2 cellular contexts compared by ENCODE assay signal in the genomic region with DNA sequence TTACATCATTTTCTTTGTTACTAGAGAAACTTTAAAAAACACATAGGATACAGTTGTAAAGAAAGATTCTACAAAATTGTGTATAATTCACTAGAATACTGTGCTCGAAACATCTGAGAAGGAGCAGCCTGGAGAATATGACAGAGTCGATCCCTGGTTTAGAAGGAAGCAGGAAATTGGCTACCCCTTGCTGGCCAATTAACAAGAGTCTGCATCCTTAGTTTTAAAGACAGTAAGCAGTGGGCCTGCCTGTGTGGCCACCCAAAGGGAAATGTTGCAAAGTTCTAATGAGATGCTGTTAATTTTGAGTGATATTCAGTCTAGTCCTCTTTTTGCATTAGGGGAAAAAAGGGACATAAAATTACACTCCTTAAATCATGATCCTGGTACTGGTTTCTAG.
TF ChIP-seq lines count a peak whose summit lies in the region.

No MANE protein-coding gene starts in this region.

TF ChIP-seq in SK-N-SH, 30 proteins besides CTCF, POLR2A, EP300 and RAD21:
- no peak for TF ChIP-seq TAF1 (IDR thresholded peaks at IDR 0.05; ENCODE audit: borderline replicate concordance, low read depth, low read length)
- TF ChIP-seq NFIC (IDR thresholded peaks at IDR 0.05; ENCODE audit: borderline replicate concordance), result no peak
- TF ChIP-seq FOXJ3 (CRISPR knock-in tag; IDR thresholded peaks at IDR 0.05), result no peak
- TF ChIP-seq, protein P1, sequence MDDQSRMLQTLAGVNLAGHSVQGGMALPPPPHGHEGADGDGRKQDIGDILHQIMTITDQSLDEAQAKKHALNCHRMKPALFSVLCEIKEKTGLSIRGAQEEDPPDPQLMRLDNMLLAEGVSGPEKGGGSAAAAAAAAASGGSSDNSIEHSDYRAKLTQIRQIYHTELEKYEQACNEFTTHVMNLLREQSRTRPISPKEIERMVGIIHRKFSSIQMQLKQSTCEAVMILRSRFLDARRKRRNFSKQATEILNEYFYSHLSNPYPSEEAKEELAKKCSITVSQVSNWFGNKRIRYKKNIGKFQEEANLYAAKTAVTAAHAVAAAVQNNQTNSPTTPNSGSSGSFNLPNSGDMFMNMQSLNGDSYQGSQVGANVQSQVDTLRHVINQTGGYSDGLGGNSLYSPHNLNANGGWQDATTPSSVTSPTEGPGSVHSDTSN (IDR thresholded peaks at IDR 0.05), result no peak
- TF ChIP-seq MXI1 (IDR thresholded peaks at IDR 0.05; ENCODE audit: low read depth, low read length), result no peak
- TF ChIP-seq, protein P2, sequence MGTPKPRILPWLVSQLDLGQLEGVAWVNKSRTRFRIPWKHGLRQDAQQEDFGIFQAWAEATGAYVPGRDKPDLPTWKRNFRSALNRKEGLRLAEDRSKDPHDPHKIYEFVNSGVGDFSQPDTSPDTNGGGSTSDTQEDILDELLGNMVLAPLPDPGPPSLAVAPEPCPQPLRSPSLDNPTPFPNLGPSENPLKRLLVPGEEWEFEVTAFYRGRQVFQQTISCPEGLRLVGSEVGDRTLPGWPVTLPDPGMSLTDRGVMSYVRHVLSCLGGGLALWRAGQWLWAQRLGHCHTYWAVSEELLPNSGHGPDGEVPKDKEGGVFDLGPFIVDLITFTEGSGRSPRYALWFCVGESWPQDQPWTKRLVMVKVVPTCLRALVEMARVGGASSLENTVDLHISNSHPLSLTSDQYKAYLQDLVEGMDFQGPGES (IDR thresholded peaks at IDR 0.05; ENCODE audit: low read depth, low read length), result no peak
- TF ChIP-seq FOSL2 (IDR thresholded peaks at IDR 0.05; ENCODE audit: borderline replicate concordance, low read depth), result no peak
- no peak for TF ChIP-seq ELF1 (IDR thresholded peaks at IDR 0.05)
- no peak for TF ChIP-seq NRF1 (IDR thresholded peaks at IDR 0.05; ENCODE audit: low read depth, low read length)
- TF ChIP-seq, protein P3, sequence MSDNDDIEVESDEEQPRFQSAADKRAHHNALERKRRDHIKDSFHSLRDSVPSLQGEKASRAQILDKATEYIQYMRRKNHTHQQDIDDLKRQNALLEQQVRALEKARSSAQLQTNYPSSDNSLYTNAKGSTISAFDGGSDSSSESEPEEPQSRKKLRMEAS (IDR thresholded peaks at IDR 0.05; ENCODE audit: low read depth), result no peak
- TF ChIP-seq RCOR1 (IDR thresholded peaks at IDR 0.05; ENCODE audit: low read length), result no peak
- no peak for TF ChIP-seq POLR2AphosphoS5 (IDR thresholded peaks at IDR 0.05; ENCODE audit: low read depth, low read length)
- TF ChIP-seq, protein P4, sequence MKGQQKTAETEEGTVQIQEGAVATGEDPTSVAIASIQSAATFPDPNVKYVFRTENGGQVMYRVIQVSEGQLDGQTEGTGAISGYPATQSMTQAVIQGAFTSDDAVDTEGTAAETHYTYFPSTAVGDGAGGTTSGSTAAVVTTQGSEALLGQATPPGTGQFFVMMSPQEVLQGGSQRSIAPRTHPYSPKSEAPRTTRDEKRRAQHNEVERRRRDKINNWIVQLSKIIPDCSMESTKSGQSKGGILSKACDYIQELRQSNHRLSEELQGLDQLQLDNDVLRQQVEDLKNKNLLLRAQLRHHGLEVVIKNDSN (IDR thresholded peaks at IDR 0.05; ENCODE audit: borderline replicate concordance, low read depth), result no peak
- TF ChIP-seq SIN3A (IDR thresholded peaks at IDR 0.05; ENCODE audit: borderline replicate concordance, low read depth, low read length), result no peak
- no peak for TF ChIP-seq EZH2phosphoT487 (IDR thresholded peaks at IDR 0.05; ENCODE audit: borderline replicate concordance, low read depth)
TF ChIP-seq in SK-N-SH: peak in this region for 0.

TF ChIP-seq in SK-N-SH treated with all-trans-retinoic acid at 6 μM for 48 hours, 23 proteins besides CTCF, POLR2A, EP300 and RAD21 (continued from another document):
- TF ChIP-seq TOX (CRISPR knock-in tag; IDR thresholded peaks at IDR 0.05; ENCODE audit: borderline replicate concordance) (no peak), ZC3H10 (CRISPR knock-in tag; IDR thresholded peaks at IDR 0.05) (no peak), ZNF8 (CRISPR knock-in tag; IDR thresholded peaks at IDR 0.05) (no peak), ESRRG (CRISPR knock-in tag; IDR thresholded peaks at IDR 0.05) (no peak), ZNF565 (CRISPR knock-in tag; conservative IDR thresholded peaks at IDR 0.05; ENCODE audit: low read depth) (no peak)
- TF ChIP-seq, protein P5, sequence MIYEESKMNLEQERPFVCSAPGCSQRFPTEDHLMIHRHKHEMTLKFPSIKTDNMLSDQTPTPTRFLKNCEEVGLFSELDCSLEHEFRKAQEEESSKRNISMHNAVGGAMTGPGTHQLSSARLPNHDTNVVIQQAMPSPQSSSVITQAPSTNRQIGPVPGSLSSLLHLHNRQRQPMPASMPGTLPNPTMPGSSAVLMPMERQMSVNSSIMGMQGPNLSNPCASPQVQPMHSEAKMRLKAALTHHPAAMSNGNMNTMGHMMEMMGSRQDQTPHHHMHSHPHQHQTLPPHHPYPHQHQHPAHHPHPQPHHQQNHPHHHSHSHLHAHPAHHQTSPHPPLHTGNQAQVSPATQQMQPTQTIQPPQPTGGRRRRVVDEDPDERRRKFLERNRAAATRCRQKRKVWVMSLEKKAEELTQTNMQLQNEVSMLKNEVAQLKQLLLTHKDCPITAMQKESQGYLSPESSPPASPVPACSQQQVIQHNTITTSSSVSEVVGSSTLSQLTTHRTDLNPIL (CRISPR knock-in tag; IDR thresholded peaks at IDR 0.05; ENCODE audit: low read depth), result no peak
- TF ChIP-seq, protein P6, sequence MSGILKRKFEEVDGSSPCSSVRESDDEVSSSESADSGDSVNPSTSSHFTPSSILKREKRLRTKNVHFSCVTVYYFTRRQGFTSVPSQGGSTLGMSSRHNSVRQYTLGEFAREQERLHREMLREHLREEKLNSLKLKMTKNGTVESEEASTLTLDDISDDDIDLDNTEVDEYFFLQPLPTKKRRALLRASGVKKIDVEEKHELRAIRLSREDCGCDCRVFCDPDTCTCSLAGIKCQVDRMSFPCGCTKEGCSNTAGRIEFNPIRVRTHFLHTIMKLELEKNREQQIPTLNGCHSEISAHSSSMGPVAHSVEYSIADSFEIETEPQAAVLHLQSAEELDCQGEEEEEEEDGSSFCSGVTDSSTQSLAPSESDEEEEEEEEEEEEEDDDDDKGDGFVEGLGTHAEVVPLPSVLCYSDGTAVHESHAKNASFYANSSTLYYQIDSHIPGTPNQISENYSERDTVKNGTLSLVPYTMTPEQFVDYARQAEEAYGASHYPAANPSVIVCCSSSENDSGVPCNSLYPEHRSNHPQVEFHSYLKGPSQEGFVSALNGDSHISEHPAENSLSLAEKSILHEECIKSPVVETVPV (CRISPR knock-in tag; IDR thresholded peaks at IDR 0.05), result no peak
- TF ChIP-seq, protein P7, sequence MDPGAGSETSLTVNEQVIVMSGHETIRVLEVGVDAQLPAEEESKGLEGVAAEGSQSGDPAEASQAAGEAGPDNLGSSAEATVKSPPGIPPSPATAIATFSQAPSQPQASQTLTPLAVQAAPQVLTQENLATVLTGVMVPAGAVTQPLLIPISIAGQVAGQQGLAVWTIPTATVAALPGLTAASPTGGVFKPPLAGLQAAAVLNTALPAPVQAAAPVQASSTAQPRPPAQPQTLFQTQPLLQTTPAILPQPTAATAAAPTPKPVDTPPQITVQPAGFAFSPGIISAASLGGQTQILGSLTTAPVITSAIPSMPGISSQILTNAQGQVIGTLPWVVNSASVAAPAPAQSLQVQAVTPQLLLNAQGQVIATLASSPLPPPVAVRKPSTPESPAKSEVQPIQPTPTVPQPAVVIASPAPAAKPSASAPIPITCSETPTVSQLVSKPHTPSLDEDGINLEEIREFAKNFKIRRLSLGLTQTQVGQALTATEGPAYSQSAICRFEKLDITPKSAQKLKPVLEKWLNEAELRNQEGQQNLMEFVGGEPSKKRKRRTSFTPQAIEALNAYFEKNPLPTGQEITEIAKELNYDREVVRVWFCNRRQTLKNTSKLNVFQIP (CRISPR knock-in tag; IDR thresholded peaks at IDR 0.05; ENCODE audit: borderline replicate concordance, low read depth), result no peak
